In genomic region chr12:121803861-121804416, GRCh38 we compare ENCODE assay signal across 7 cellular contexts. TPM values are rescaled to one million over a fixed set of nuclear protein-coding genes. Genes with fewer than 3 reads are reported as not detected.
DNase-seq lines count a peak whose midpoint lies in the region; ATAC-seq and TF ChIP-seq lines count a peak whose summit lies in the region.

SETD1B (plus strand) TSS chr12:121804009; CDS start chr12:121804738, 729 bp downstream.

- H3K4me1 Mint-ChIP-seq in endothelial cell (ENCODE audit: unreplicated experiment) = peaks cover 30% of the 10 kb centered on the region

- H3K4me3 ChIP-seq in GM12875 (ENCODE audit: low read depth, low read length) = peak within 1 kb of the TSS; percentile 91

- peak within 1 kb of the TSS; percentile 97 for H3K4me3 Mint-ChIP-seq in endothelial cell (ENCODE audit: unreplicated experiment)

- H3K9me3 Mint-ChIP-seq in endothelial cell (ENCODE audit: unreplicated experiment) = no peaks in the 10 kb centered on the region

- H3K27me3 Mint-ChIP-seq in endothelial cell (ENCODE audit: unreplicated experiment) = peaks cover 31% of the 10 kb centered on the region

- DNase-seq in NCI-H146 (lab: John Stamatoyannopoulos, UW) (peak; percentile 73), endothelial cell (ENCODE audit: low spot score) (peak; percentile 47), mesenteric fat pad (ENCODE audit: low spot score) (peak; percentile 89), superior temporal gyrus (ENCODE audit: extremely low spot score) (peak; percentile 50)
- peak; percentile 72 for DNase-seq in activated CD4-positive, alpha-beta T cell treated with anti-CD3 and anti-CD28 coated beads for 48 hours

- no peak for TF ChIP-seq CTCF in GM12875 (IDR thresholded peaks at IDR 0.05; ENCODE audit: borderline replicate concordance, insufficient read depth, low read depth, low read length)
- TF ChIP-seq CTCF in endothelial cell (IDR thresholded peaks at IDR 0.05; ENCODE audit: unreplicated experiment) = no peak

- peak within 1 kb of the TSS; percentile 100 for H3K27ac Mint-ChIP-seq in endothelial cell (ENCODE audit: unreplicated experiment)

- peaks cover 28% of the 10 kb centered on the region for H3K36me3 Mint-ChIP-seq in endothelial cell (ENCODE audit: low read depth, unreplicated experiment)

- ATAC-seq in HG02840 (IDR thresholded peaks at IDR 0.05; ENCODE audit: low FRiP score, unreplicated experiment) = no peak

RNA-seq across cellular contexts. Expression of gene SETD1B, which starts in this region (rescaled TPM):
- total RNA-seq in endothelial cell (ENCODE audit: unreplicated experiment) = 25.3 TPM
- 20.7 TPM for total RNA-seq in mesenteric fat pad
